In genomic region chr6:150683320-150683719, GRCh38 we compare ENCODE assay signal across 21 cellular contexts.
DNase-seq lines count a peak whose midpoint lies in the region; ATAC-seq and TF ChIP-seq lines count a peak whose summit lies in the region.
"Had no signal": no experiment of that assay in that cellular context is flagged by ENCODE, and none has a peak within 500 bp of the region (broad histone marks: within the 10 kb centered on the region; RNA-seq: fewer than 3 reads in every experiment).

No MANE protein-coding gene starts in this region.

- H3K27me3 ChIP-seq in gastroesophageal sphincter: no peaks in the 10 kb centered on the region
- H3K27me3 ChIP-seq in upper lobe of right lung: no peaks in the 10 kb centered on the region
- no peaks in the 10 kb centered on the region for H3K27me3 ChIP-seq in CD4-positive, alpha-beta memory T cell (ENCODE audit: insufficient read depth, low read length)
- H3K27me3 ChIP-seq: ovary had no signal

- H3K9me3 ChIP-seq in gastroesophageal sphincter (no peaks in the 10 kb centered on the region), upper lobe of right lung (no peaks in the 10 kb centered on the region)
- H3K9me3 ChIP-seq in CD4-positive, alpha-beta memory T cell (ENCODE audit: control insufficient read depth in 1 of 2, low read length in 2 of 2): no peaks in the 10 kb centered on the region
- H3K9me3 ChIP-seq: ovary had no signal

- no peaks in the 10 kb centered on the region for H3K4me1 Mint-ChIP-seq in activated CD4-positive, alpha-beta T cell treated with anti-CD3 and anti-CD28 coated beads for 36 hours
- peaks cover 74 to 91% (median 85%) of the 10 kb centered on the region in 3 donors for H3K4me1 Mint-ChIP-seq in naive B cell
- no peaks in the 10 kb centered on the region for H3K4me1 Mint-ChIP-seq in CD4-positive, alpha-beta memory T cell

- no peak for TF ChIP-seq EP300 in gastroesophageal sphincter (IDR thresholded peaks at IDR 0.05)

- H3K36me3 ChIP-seq in gastroesophageal sphincter (no peaks in the 10 kb centered on the region), upper lobe of right lung (no peaks in the 10 kb centered on the region)
- no peaks in the 10 kb centered on the region for H3K36me3 ChIP-seq in CD4-positive, alpha-beta memory T cell (ENCODE audit: insufficient read depth, low read length)
- H3K36me3 ChIP-seq: ovary had no signal

- POLR2A ChIA-PET in activated CD4-positive, alpha-beta T cell treated with anti-CD3 and anti-CD28 coated beads for 36 hours (lab: Charles Lee): no interaction called here
- POLR2A ChIA-PET in CD4-positive, alpha-beta memory T cell (lab: Charles Lee; ENCODE audit: partially characterized antibody): no interaction called here

- H3K27ac Mint-ChIP-seq in activated CD4-positive, alpha-beta T cell treated with anti-CD3 and anti-CD28 coated beads for 36 hours: no peak overlapping the region
- H3K27ac Mint-ChIP-seq in naive B cell: peak overlapping the region; percentile 87 to 98 (median 97)
- H3K27ac Mint-ChIP-seq in CD4-positive, alpha-beta memory T cell: no peak overlapping the region
- H3K27ac Mint-ChIP-seq: CD4-positive, CD25-positive, alpha-beta regulatory T cell; GM23338 had no signal

- H3K4me3 ChIP-seq in gastroesophageal sphincter: peak overlapping the region in 1 of 2 donors; percentile 26
- H3K4me3 ChIP-seq in upper lobe of right lung: peak overlapping the region; percentile 43
- no peak overlapping the region for H3K4me3 ChIP-seq in CD4-positive, alpha-beta memory T cell (ENCODE audit: low read length in 2 of 2)
- H3K4me3 ChIP-seq: GM23338, ovary had no signal

- H3K27ac ChIP-seq in gastroesophageal sphincter: peak overlapping the region in 3 of 4 donors; percentile 66 to 77 (median 72)
- peak overlapping the region; percentile 78 for H3K27ac ChIP-seq in upper lobe of right lung
- no peak overlapping the region for H3K27ac ChIP-seq in CD4-positive, alpha-beta memory T cell (ENCODE audit: low read depth, low read length)
- H3K27ac ChIP-seq: 22Rv1, ovary had no signal

- intact Hi-C loops in activated CD4-positive, alpha-beta T cell treated with anti-CD3 and anti-CD28 coated beads for 36 hours (cut with DNase I, micrococcal nuclease): no loop called here
- intact Hi-C loops in upper lobe of right lung (cut with DNase I): no loop called here
- intact Hi-C loops in CD4-positive, alpha-beta memory T cell (cut with micrococcal nuclease): no loop called here

- WGBS in gastroesophageal sphincter (ENCODE audit: low coverage in 1 of 2), 2 donors: 47 to 88% methylated on average over 1 to 7 of the region's 8 CpGs

- no peak for TF ChIP-seq POLR2A in gastroesophageal sphincter (IDR thresholded peaks at IDR 0.05)

- no peak for DNase-seq in activated CD4-positive, alpha-beta T cell treated with anti-CD3 and anti-CD28 coated beads for 36 hours
- no peak for DNase-seq in activated CD4-positive, alpha-beta T cell treated with anti-CD3 and anti-CD28 coated beads for 48 hours
- peak; percentile 61 for DNase-seq in naive B cell
- DNase-seq in upper lobe of right lung: no peak
- no peak for DNase-seq in CD4-positive, alpha-beta memory T cell
- no peak for DNase-seq in NK-92 (lab: John Stamatoyannopoulos, UW; ENCODE audit: unreplicated experiment)
- DNase-seq: activated naive CD4-positive, alpha-beta T cell treated with Interleukin-2 at 50 U/mL for 16 hours; CD4-positive, CD25-positive, alpha-beta regulatory T cell; central memory CD4-positive, alpha-beta T cell; EL; hypothalamus; IMR-90; mammary epithelial cell; NCI-H1105; NCI-H446; PC-3 had no signal

- CTCF ChIA-PET in activated CD4-positive, alpha-beta T cell treated with anti-CD3 and anti-CD28 coated beads for 36 hours (lab: Charles Lee): interaction anchor here (0.6 to 0.9 kb wide), 2 partner anchors 265 to 572 kb away, joined by 3 to 4 read pairs; no protein-coding TSS in a partner anchor
- CTCF ChIA-PET in CD4-positive, alpha-beta memory T cell (lab: Charles Lee; ENCODE audit: partially characterized antibody): no interaction called here

- H3K27me3 Mint-ChIP-seq in activated CD4-positive, alpha-beta T cell treated with anti-CD3 and anti-CD28 coated beads for 36 hours: no peaks in the 10 kb centered on the region
- H3K27me3 Mint-ChIP-seq in naive B cell: no peaks in the 10 kb centered on the region
- H3K27me3 Mint-ChIP-seq in CD4-positive, alpha-beta memory T cell: no peaks in the 10 kb centered on the region
- H3K27me3 Mint-ChIP-seq: CD4-positive, CD25-positive, alpha-beta regulatory T cell had no signal

- no peak overlapping the region for H3K4me3 Mint-ChIP-seq in activated CD4-positive, alpha-beta T cell treated with anti-CD3 and anti-CD28 coated beads for 36 hours
- peak overlapping the region; percentile 63 to 95 (median 78) for H3K4me3 Mint-ChIP-seq in naive B cell
- no peak overlapping the region for H3K4me3 Mint-ChIP-seq in CD4-positive, alpha-beta memory T cell
- H3K4me3 Mint-ChIP-seq: CD4-positive, CD25-positive, alpha-beta regulatory T cell; GM23338 had no signal

- TF ChIP-seq CTCF in gastroesophageal sphincter (IDR thresholded peaks at IDR 0.05): no peak
- no peak for TF ChIP-seq CTCF in upper lobe of right lung (IDR thresholded peaks at IDR 0.05)

- ATAC-seq in activated CD4-positive, alpha-beta T cell treated with anti-CD3 and anti-CD28 coated beads for 36 hours: peak; percentile 15
- peak; percentile 75 for ATAC-seq in gastroesophageal sphincter
- ATAC-seq in naive B cell (ENCODE audit: low read depth in 2 of 2): peak; percentile 65
- peak; percentile 76 for ATAC-seq in upper lobe of right lung
- no peak for ATAC-seq in GM19397 (IDR thresholded peaks at IDR 0.05; ENCODE audit: unreplicated experiment)
- ATAC-seq: GM23338, PC-3 had no signal

- no peaks in the 10 kb centered on the region for H3K36me3 Mint-ChIP-seq in activated CD4-positive, alpha-beta T cell treated with anti-CD3 and anti-CD28 coated beads for 36 hours (ENCODE audit: low read depth)
- H3K36me3 Mint-ChIP-seq in naive B cell: peaks cover 15 to 16% of the 10 kb centered on the region in 2 donors
- no peaks in the 10 kb centered on the region for H3K36me3 Mint-ChIP-seq in CD4-positive, alpha-beta memory T cell
- H3K36me3 Mint-ChIP-seq: CD4-positive, CD25-positive, alpha-beta regulatory T cell had no signal

- H3K9me3 Mint-ChIP-seq in activated CD4-positive, alpha-beta T cell treated with anti-CD3 and anti-CD28 coated beads for 36 hours (ENCODE audit: low read depth): no peaks in the 10 kb centered on the region
- peaks cover 0 to 2% (median 0%) of the 10 kb centered on the region in 7 donors for H3K9me3 Mint-ChIP-seq in naive B cell
- H3K9me3 Mint-ChIP-seq in CD4-positive, alpha-beta memory T cell: no peaks in the 10 kb centered on the region
- H3K9me3 Mint-ChIP-seq: CD4-positive, CD25-positive, alpha-beta regulatory T cell; GM23338 had no signal

- H3K4me1 ChIP-seq in gastroesophageal sphincter: no peaks in the 10 kb centered on the region
- H3K4me1 ChIP-seq in upper lobe of right lung: peaks cover 14% of the 10 kb centered on the region
- H3K4me1 ChIP-seq in CD4-positive, alpha-beta memory T cell (ENCODE audit: insufficient read depth, low read length): no peaks in the 10 kb centered on the region

Comparison
In these comparisons a context has a peak if more than half of its experiments do, and no peak if none do; other contexts are left out.
1. H3K27ac Mint-ChIP-seq: peak in naive B cell (6 of 6); none in activated CD4-positive, alpha-beta T cell treated with anti-CD3 and anti-CD28 coated beads for 36 hours (single experiment) and CD4-positive, alpha-beta memory T cell (0 of 7).
2. H3K4me3 Mint-ChIP-seq: peak in naive B cell (8 of 8); none in activated CD4-positive, alpha-beta T cell treated with anti-CD3 and anti-CD28 coated beads for 36 hours (single experiment) and CD4-positive, alpha-beta memory T cell (0 of 8).